Comparison of ENCODE assay signal across 3 cellular contexts in the genomic region with DNA sequence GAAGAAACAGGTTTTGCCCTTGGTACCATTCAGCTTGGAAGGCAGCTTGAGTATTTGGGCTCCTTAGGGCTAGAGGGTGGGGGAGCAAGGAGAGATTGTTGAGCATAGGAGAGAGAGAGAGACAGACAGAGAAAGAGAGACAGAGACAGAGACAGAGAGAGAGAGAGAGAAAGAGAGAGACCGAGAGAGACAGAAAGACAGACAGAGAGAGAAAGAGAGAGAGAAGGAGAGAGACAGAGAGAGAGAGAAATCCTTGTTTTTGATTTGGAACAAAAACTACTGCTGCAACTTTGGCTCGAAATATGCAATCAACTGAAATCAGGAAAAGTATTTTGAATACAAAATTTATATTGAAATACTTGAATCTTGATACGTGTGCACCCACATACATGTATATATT.
"Had no signal": no experiment of that assay in that cellular context is flagged by ENCODE, and none has a peak within 500 bp of the region (broad histone marks: within the 10 kb centered on the region; RNA-seq: fewer than 3 reads in every experiment).

No MANE protein-coding gene starts in this region.

- DNase-seq: GDM1, GF-D8 had no signal

- H3K4me3 ChIP-seq: GM12878 had no signal

- ATAC-seq: GM12878 had no signal
